Comparison of ENCODE assay signal across 10 cellular contexts in genomic region chr7:5541087-5541992, GRCh38. TPM values are rescaled to one million over a fixed set of nuclear protein-coding genes. Genes with fewer than 3 reads are reported as not detected.
DNase-seq lines count a peak whose midpoint lies in the region; ATAC-seq and TF ChIP-seq lines count a peak whose summit lies in the region.
"Had no signal": no experiment of that assay in that cellular context is flagged by ENCODE, and none has a peak within 500 bp of the region (broad histone marks: within the 10 kb centered on the region; RNA-seq: fewer than 3 reads in every experiment).

No MANE protein-coding gene starts in this region.

- peak; percentile 47 for ATAC-seq in GM18520 (IDR thresholded peaks at IDR 0.05; ENCODE audit: unreplicated experiment)
- peak; percentile 67 for ATAC-seq in GM21529 (IDR thresholded peaks at IDR 0.05; ENCODE audit: unreplicated experiment)
- ATAC-seq in HG03378 (IDR thresholded peaks at IDR 0.05; ENCODE audit: unreplicated experiment): peak; percentile 60
- ATAC-seq in naive B cell (ENCODE audit: low read depth in 2 of 2): peak; percentile 27 to 59

- H3K36me3 Mint-ChIP-seq in naive B cell: no peaks in the 10 kb centered on the region
- no peaks in the 10 kb centered on the region for H3K36me3 Mint-ChIP-seq in activated CD4-positive, alpha-beta memory T cell treated with anti-CD3 and anti-CD28 coated beads, Interleukin-2, amount 10 ng/mL, durations not matched to agents 7 days and 5 days (ENCODE audit: low read depth)
- no peaks in the 10 kb centered on the region for H3K36me3 Mint-ChIP-seq in endothelial cell (ENCODE audit: low read depth, unreplicated experiment)
- H3K36me3 Mint-ChIP-seq: activated naive CD8-positive, alpha-beta T cell had no signal

- POLR2A ChIA-PET in activated CD4-positive, alpha-beta memory T cell treated with anti-CD3 and anti-CD28 coated beads, Interleukin-2, amount 10 ng/mL, durations not matched to agents 7 days and 5 days (lab: Charles Lee): interaction anchor here (1.2 kb wide), 1 partner anchor 9 kb away, joined by 4 read pairs; no protein-coding TSS in a partner anchor

- H3K9me3 Mint-ChIP-seq in naive B cell: no peaks in the 10 kb centered on the region
- H3K9me3 Mint-ChIP-seq in activated CD4-positive, alpha-beta memory T cell treated with anti-CD3 and anti-CD28 coated beads, Interleukin-2, amount 10 ng/mL, durations not matched to agents 7 days and 5 days: no peaks in the 10 kb centered on the region
- H3K9me3 Mint-ChIP-seq in endothelial cell (ENCODE audit: unreplicated experiment): no peaks in the 10 kb centered on the region

- H3K4me1 Mint-ChIP-seq in naive B cell: peaks cover 11 to 27% (median 21%) of the 10 kb centered on the region in 3 donors
- H3K4me1 Mint-ChIP-seq in activated CD4-positive, alpha-beta memory T cell treated with anti-CD3 and anti-CD28 coated beads, Interleukin-2, amount 10 ng/mL, durations not matched to agents 7 days and 5 days: peaks cover 13% of the 10 kb centered on the region
- no peaks in the 10 kb centered on the region for H3K4me1 Mint-ChIP-seq in endothelial cell (ENCODE audit: unreplicated experiment)

- DNase-seq in naive B cell: no peak
- no peak for DNase-seq in activated CD4-positive, alpha-beta memory T cell treated with anti-CD3 and anti-CD28 coated beads, Interleukin-2, amount 10 ng/mL, durations not matched to agents 7 days and 5 days
- DNase-seq in DMS153 (lab: John Stamatoyannopoulos, UW): no peak
- no peak for DNase-seq in endothelial cell (ENCODE audit: low spot score)
- no peak for DNase-seq in DMS53 (lab: John Stamatoyannopoulos, UW)
- DNase-seq: DMS79 treated with DMSO at 0.1 percent for 48 hours had no signal

- no peak overlapping the region for H3K4me3 Mint-ChIP-seq in naive B cell
- H3K4me3 Mint-ChIP-seq in activated CD4-positive, alpha-beta memory T cell treated with anti-CD3 and anti-CD28 coated beads, Interleukin-2, amount 10 ng/mL, durations not matched to agents 7 days and 5 days: no peak overlapping the region
- H3K4me3 Mint-ChIP-seq in endothelial cell (ENCODE audit: unreplicated experiment): no peak overlapping the region
- H3K4me3 Mint-ChIP-seq: activated naive CD8-positive, alpha-beta T cell had no signal

- TF ChIP-seq CTCF in endothelial cell (IDR thresholded peaks at IDR 0.05; ENCODE audit: unreplicated experiment): no peak

- CTCF ChIA-PET in activated CD4-positive, alpha-beta memory T cell treated with anti-CD3 and anti-CD28 coated beads, Interleukin-2, amount 10 ng/mL, durations not matched to agents 7 days and 5 days (lab: Charles Lee): no interaction called here

- H3K27ac Mint-ChIP-seq in naive B cell (peak overlapping the region in 2 of 6 donors; percentile 47 to 70), endothelial cell (ENCODE audit: unreplicated experiment) (no peak overlapping the region)
- H3K27ac Mint-ChIP-seq in activated CD4-positive, alpha-beta memory T cell treated with anti-CD3 and anti-CD28 coated beads, Interleukin-2, amount 10 ng/mL, durations not matched to agents 7 days and 5 days: no peak overlapping the region
- H3K27ac Mint-ChIP-seq: activated naive CD8-positive, alpha-beta T cell had no signal

- H3K27me3 Mint-ChIP-seq in naive B cell: no peaks in the 10 kb centered on the region
- peaks cover 3% of the 10 kb centered on the region for H3K27me3 Mint-ChIP-seq in activated CD4-positive, alpha-beta memory T cell treated with anti-CD3 and anti-CD28 coated beads, Interleukin-2, amount 10 ng/mL, durations not matched to agents 7 days and 5 days
- peaks cover 4% of the 10 kb centered on the region for H3K27me3 Mint-ChIP-seq in endothelial cell (ENCODE audit: unreplicated experiment)
- H3K27me3 Mint-ChIP-seq: activated naive CD8-positive, alpha-beta T cell had no signal

RNA-seq across cellular contexts. Expression of gene ACTB, which starts 10.9 kb away (rescaled TPM):
- over 10,000 TPM; 10,628 to 16,007 (median 11,568) TPM for polyA plus RNA-seq in naive B cell (ENCODE audit: low read depth in 6 of 6)
- total RNA-seq in activated CD4-positive, alpha-beta memory T cell treated with anti-CD3 and anti-CD28 coated beads, Interleukin-2, amount 10 ng/mL, durations not matched to agents 7 days and 5 days: over 10,000 TPM; 11,429 to 11,435 TPM
- 5,848 TPM for total RNA-seq in endothelial cell (ENCODE audit: unreplicated experiment)

RNA-seq across cellular contexts. Expression of gene FBXL18, which starts 27.7 kb away (rescaled TPM):
- polyA plus RNA-seq in naive B cell (ENCODE audit: low read depth in 6 of 6): 1 to 10 TPM in 2 of 6 donors, under 1 TPM in 3, not detected in 1; 0.32 to 1.2 (median 0.55) TPM
- total RNA-seq in activated CD4-positive, alpha-beta memory T cell treated with anti-CD3 and anti-CD28 coated beads, Interleukin-2, amount 10 ng/mL, durations not matched to agents 7 days and 5 days: 10 to 100 TPM in 1 of 2 experiments, 1 to 10 TPM in 1; 9.4 to 10.1 TPM
- total RNA-seq in endothelial cell (ENCODE audit: unreplicated experiment): 14.5 TPM

RNA-seq across cellular contexts. Expression of gene FSCN1, which starts 51.3 kb away (rescaled TPM):
- under 1 TPM in 5 of 6 donors, not detected in 1; 0.08 to 0.46 (median 0.13) TPM for polyA plus RNA-seq in naive B cell (ENCODE audit: low read depth in 6 of 6)
- 10 to 100 TPM in 1 of 2 experiments, 1 to 10 TPM in 1; 9.7 to 11.1 TPM for total RNA-seq in activated CD4-positive, alpha-beta memory T cell treated with anti-CD3 and anti-CD28 coated beads, Interleukin-2, amount 10 ng/mL, durations not matched to agents 7 days and 5 days
- total RNA-seq in endothelial cell (ENCODE audit: unreplicated experiment): 1,785 TPM

Comparison
In these comparisons a context has a peak if more than half of its experiments do, and no peak if none do; other contexts are left out.
1. RNA of gene FSCN1, which starts 51.3 kb away (total RNA-seq): 1,785 TPM in endothelial cell (single experiment); 9.7 to 11.1 TPM in activated CD4-positive, alpha-beta memory T cell treated with anti-CD3 and anti-CD28 coated beads, Interleukin-2, amount 10 ng/mL, durations not matched to agents 7 days and 5 days; every median in the first group is over 100 times any median in the second.
2. Peak in every context shown above with its lines, with median percentiles within 50 percentile points of each other: ATAC-seq.